16 cellular contexts compared by ENCODE assay signal in the genomic region with DNA sequence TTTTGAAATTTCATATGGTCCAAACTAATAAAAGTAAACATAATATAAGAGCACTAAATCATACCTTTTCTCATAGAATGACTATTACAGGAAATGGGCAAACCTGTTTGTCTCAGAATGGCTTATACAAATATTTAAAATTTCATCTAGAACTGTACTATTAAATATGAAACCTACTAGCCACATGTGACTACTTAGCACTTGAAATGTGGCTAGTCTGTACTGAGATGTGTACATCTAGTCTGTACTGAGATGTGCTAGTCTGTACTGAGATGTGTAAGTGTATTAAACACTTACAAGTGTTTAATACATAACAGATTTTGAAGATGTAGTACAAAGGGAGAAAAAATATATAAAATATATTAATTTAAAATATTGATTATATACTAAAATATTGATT.
"Had no signal": no experiment of that assay in that cellular context is flagged by ENCODE, and none has a peak within 500 bp of the region (broad histone marks: within the 10 kb centered on the region; RNA-seq: fewer than 3 reads in every experiment).

No MANE protein-coding gene starts in this region.

- H3K27ac ChIP-seq: body of pancreas, colonic mucosa, right lobe of liver had no signal

- ATAC-seq: body of pancreas, right lobe of liver had no signal

- H3K4me1 Mint-ChIP-seq: activated naive CD8-positive, alpha-beta T cell treated with anti-CD3 and anti-CD28 coated beads for 36 hours; neural crest cell had no signal

- DNase-seq: activated CD4-positive, alpha-beta memory T cell treated with anti-CD3 and anti-CD28 coated beads, Interleukin-2, amount 10 ng/mL, durations not matched to agents 7 days and 5 days; activated CD4-positive, alpha-beta T cell treated with anti-CD3 and anti-CD28 coated beads for 4 hours; activated naive CD8-positive, alpha-beta T cell treated with anti-CD3 and anti-CD28 coated beads for 36 hours; amygdala; body of pancreas; central memory CD4-positive, alpha-beta T cell; colonic mucosa; midbrain; right lobe of liver; stimulated activated CD4-positive, alpha-beta T cell treated with anti-CD3 and anti-CD28 coated beads, Interleukin-4, amount 100 ng/mL, for 4 hours; stimulated activated CD8-positive, alpha-beta memory T cell treated with anti-CD3 and anti-CD28 coated beads, Interleukin-4, amount 100 ng/mL, for 48 hours had no signal

- H3K27me3 ChIP-seq: body of pancreas, colonic mucosa, right lobe of liver had no signal

- H3K4me1 ChIP-seq: body of pancreas, colonic mucosa, right lobe of liver had no signal

- H3K9me3 ChIP-seq: body of pancreas, colonic mucosa, right lobe of liver had no signal

- H3K9me3 Mint-ChIP-seq: activated CD4-positive, alpha-beta memory T cell treated with anti-CD3 and anti-CD28 coated beads, Interleukin-2, amount 10 ng/mL, durations not matched to agents 7 days and 5 days; activated naive CD8-positive, alpha-beta T cell treated with anti-CD3 and anti-CD28 coated beads for 36 hours; neural crest cell; stimulated activated naive CD8-positive, alpha-beta T cell treated with anti-CD3 and anti-CD28 coated beads, Interleukin-15, Interleukin-2, amounts not matched to agents 100 ng/mL and 50 ng/mL, for 24 hours; type B pancreatic cell had no signal

- H3K36me3 Mint-ChIP-seq: activated naive CD8-positive, alpha-beta T cell treated with anti-CD3 and anti-CD28 coated beads for 36 hours had no signal

- FAIRE-seq: endometrium had no signal

- H3K4me3 ChIP-seq: body of pancreas, colonic mucosa, right lobe of liver, smooth muscle cell had no signal

- H3K4me3 Mint-ChIP-seq: activated CD4-positive, alpha-beta memory T cell treated with anti-CD3 and anti-CD28 coated beads, Interleukin-2, amount 10 ng/mL, durations not matched to agents 7 days and 5 days; activated naive CD8-positive, alpha-beta T cell treated with anti-CD3 and anti-CD28 coated beads for 36 hours; neural crest cell; stimulated activated naive CD8-positive, alpha-beta T cell treated with anti-CD3 and anti-CD28 coated beads, Interleukin-15, Interleukin-2, amounts not matched to agents 100 ng/mL and 50 ng/mL, for 24 hours; type B pancreatic cell had no signal

- H3K36me3 ChIP-seq: colonic mucosa, right lobe of liver had no signal

- H3K27ac Mint-ChIP-seq: activated CD4-positive, alpha-beta memory T cell treated with anti-CD3 and anti-CD28 coated beads, Interleukin-2, amount 10 ng/mL, durations not matched to agents 7 days and 5 days; activated naive CD8-positive, alpha-beta T cell treated with anti-CD3 and anti-CD28 coated beads for 36 hours; stimulated activated naive CD8-positive, alpha-beta T cell treated with anti-CD3 and anti-CD28 coated beads, Interleukin-15, Interleukin-2, amounts not matched to agents 100 ng/mL and 50 ng/mL, for 24 hours; type B pancreatic cell had no signal

- H3K27me3 Mint-ChIP-seq: activated CD4-positive, alpha-beta memory T cell treated with anti-CD3 and anti-CD28 coated beads, Interleukin-2, amount 10 ng/mL, durations not matched to agents 7 days and 5 days; activated naive CD8-positive, alpha-beta T cell treated with anti-CD3 and anti-CD28 coated beads for 36 hours; stimulated activated naive CD8-positive, alpha-beta T cell treated with anti-CD3 and anti-CD28 coated beads, Interleukin-15, Interleukin-2, amounts not matched to agents 100 ng/mL and 50 ng/mL, for 24 hours; type B pancreatic cell had no signal

- H3K4me2 ChIP-seq: smooth muscle cell had no signal
